20 cellular contexts compared by ENCODE assay signal in genomic region chr1:33373606-33374005, GRCh38. TPM values are rescaled to one million over a fixed set of nuclear protein-coding genes. Genes with fewer than 3 reads are reported as not detected.
A peak's percentile ranks its signal among the peaks of the same experiment; 100 is the strongest.
DNase-seq lines count a peak whose midpoint lies in the region; ATAC-seq and TF ChIP-seq lines count a peak whose summit lies in the region.
"Had no signal": no experiment of that assay in that cellular context is flagged by ENCODE, and none has a peak within 500 bp of the region (broad histone marks: within the 10 kb centered on the region; RNA-seq: fewer than 3 reads in every experiment).

No MANE protein-coding gene starts in this region.

- H3K4me3 ChIP-seq in heart left ventricle = no peak overlapping the region
- no peak overlapping the region for H3K4me3 ChIP-seq in neural progenitor cell
- no peak overlapping the region for H3K4me3 ChIP-seq in skeletal muscle tissue (ENCODE audit: low read length in 3 of 3)

- H3K27me3 ChIP-seq in heart left ventricle = no peaks in the 10 kb centered on the region
- peaks cover 16% of the 10 kb centered on the region for H3K27me3 ChIP-seq in neural progenitor cell
- no peaks in the 10 kb centered on the region for H3K27me3 ChIP-seq in skeletal muscle tissue (ENCODE audit: control insufficient read depth in 3 of 3, insufficient read depth in 3 of 3, low read length in 3 of 3)

- no peak for TF ChIP-seq POLR2A in heart left ventricle (IDR thresholded peaks at IDR 0.05)

- WGBS in heart left ventricle, 4 donors = 76 to 89% (median 79%) methylated on average over 4 of the region's 4 CpGs

- H3F3A ChIP-seq in neural progenitor cell (ENCODE audit: low read depth) = no peaks in the 10 kb centered on the region

- no peak overlapping the region for H3K9ac ChIP-seq in neural progenitor cell
- H3K9ac ChIP-seq in skeletal muscle tissue (ENCODE audit: low read depth in 1 of 3, low read length in 3 of 3) = no peak overlapping the region

- H3K36me3 ChIP-seq in heart left ventricle (peaks cover 0 to 24% (median 11%) of the 10 kb centered on the region in 9 donors), neural progenitor cell (no peaks in the 10 kb centered on the region), skeletal muscle tissue (ENCODE audit: control insufficient read depth in 3 of 3, insufficient read depth in 3 of 3, low read length in 3 of 3) (peaks cover 14 to 17% (median 16%) of the 10 kb centered on the region in 3 donors)

- CTCF ChIA-PET in GM10248 (lab: Yijun Ruan, JAX) = interaction anchor here (1.4 to 6.5 kb wide), 2 partner anchors 76 to 86 kb away, joined by 3 to 51 read pairs; no protein-coding TSS in a partner anchor

- H3K4me1 Mint-ChIP-seq in endothelial cell (ENCODE audit: unreplicated experiment) = peaks cover 14% of the 10 kb centered on the region
- peaks cover 27% of the 10 kb centered on the region for H3K4me1 Mint-ChIP-seq in neural progenitor cell

- H3K9me3 ChIP-seq in heart left ventricle (no peaks in the 10 kb centered on the region), neural progenitor cell (ENCODE audit: low read depth) (no peaks in the 10 kb centered on the region), skeletal muscle tissue (ENCODE audit: control insufficient read depth in 3 of 3, low read length in 3 of 3) (no peaks in the 10 kb centered on the region)

- ATAC-seq in heart left ventricle (no peak), left cardiac atrium (no peak), GM19463 (IDR thresholded peaks at IDR 0.05; ENCODE audit: unreplicated experiment) (no peak), GM18867 (IDR thresholded peaks at IDR 0.05; ENCODE audit: unreplicated experiment) (no peak)
- ATAC-seq: Right ventricle myocardium inferior had no signal

- peak overlapping the region; percentile 10 for H3K4me3 Mint-ChIP-seq in endothelial cell (ENCODE audit: unreplicated experiment)
- no peak overlapping the region for H3K4me3 Mint-ChIP-seq in neural progenitor cell
- H3K4me3 Mint-ChIP-seq: CD8-positive, alpha-beta memory T cell had no signal

- H3K9me3 Mint-ChIP-seq in endothelial cell (ENCODE audit: unreplicated experiment) (no peaks in the 10 kb centered on the region), neural progenitor cell (no peaks in the 10 kb centered on the region)
- H3K9me3 Mint-ChIP-seq: CD8-positive, alpha-beta memory T cell had no signal

- H3K27ac Mint-ChIP-seq in endothelial cell (ENCODE audit: unreplicated experiment) (no peak overlapping the region), neural progenitor cell (peak overlapping the region; percentile 9)

- DNase-seq in heart left ventricle (peak in 1 of 5 donors; percentile 55), left cardiac atrium (no peak), endothelial cell (ENCODE audit: low spot score) (no peak), neural progenitor cell (ENCODE audit: low spot score) (no peak), GM10248 (ENCODE audit: extremely low spot score) (no peak)
- DNase-seq: CD8-positive, alpha-beta memory T cell; MM.1S; NCI-H1048; NCI-H1417 treated with DMSO at 0.1 percent for 48 hours; NCI-H187; NCI-H446 treated with DMSO at 0.1 percent for 48 hours; NCI-H526 treated with DMSO at 0.1 percent for 48 hours had no signal

- no peaks in the 10 kb centered on the region for H3K79me2 ChIP-seq in neural progenitor cell (ENCODE audit: low read depth)

- peaks cover 0 to 52% (median 25%) of the 10 kb centered on the region in 12 donors for H3K4me1 ChIP-seq in heart left ventricle
- peaks cover 7% of the 10 kb centered on the region for H3K4me1 ChIP-seq in neural progenitor cell
- peaks cover 11 to 36% (median 36%) of the 10 kb centered on the region in 3 donors for H3K4me1 ChIP-seq in skeletal muscle tissue (ENCODE audit: control insufficient read depth in 3 of 3, insufficient read depth in 3 of 3, low read length in 3 of 3)

- POLR2A ChIA-PET in GM10248 (lab: Yijun Ruan, JAX) = no interaction called here

- TF ChIP-seq CTCF in heart left ventricle (IDR thresholded peaks at IDR 0.05) (no peak), endothelial cell (IDR thresholded peaks at IDR 0.05; ENCODE audit: unreplicated experiment) (no peak), neural progenitor cell (IDR thresholded peaks at IDR 0.05) (no peak), GM10248 (IDR thresholded peaks at IDR 0.05; ENCODE audit: control extremely low read depth, extremely low read depth, low read depth, missing control alignments) (no peak)

- H3K27ac ChIP-seq in heart left ventricle = peak overlapping the region in 11 of 12 donors; percentile 5 to 84 (median 71)
- H3K27ac ChIP-seq in neural progenitor cell = no peak overlapping the region
- H3K27ac ChIP-seq in skeletal muscle tissue (ENCODE audit: low read depth, low read length) = peak overlapping the region; percentile 85
- H3K27ac ChIP-seq: C4-2B had no signal

- intact Hi-C loops in heart left ventricle (cut with DNase I) (loop anchor here in 5 of 10 donors (2.0 to 10.0 kb wide), 7 partner anchors 84 to 259 kb away; no protein-coding TSS in a partner anchor), left cardiac atrium (cut with DNase I) (loop anchor here (5.0 kb wide), 2 partner anchors 79 to 94 kb away; no protein-coding TSS in a partner anchor)

- H4K20me1 ChIP-seq in neural progenitor cell (ENCODE audit: low read depth) = no peaks in the 10 kb centered on the region

- H2AFZ ChIP-seq in neural progenitor cell (replicated peaks) = no peak overlapping the region

- H3K27me3 Mint-ChIP-seq in endothelial cell (ENCODE audit: unreplicated experiment) (peaks cover 6% of the 10 kb centered on the region), neural progenitor cell (ENCODE audit: insufficient read depth, low read depth) (peaks cover 7% of the 10 kb centered on the region)

- H3K36me3 Mint-ChIP-seq in endothelial cell (ENCODE audit: low read depth, unreplicated experiment) (peaks cover 26% of the 10 kb centered on the region), neural progenitor cell (peaks cover 22% of the 10 kb centered on the region)
- H3K36me3 Mint-ChIP-seq: CD8-positive, alpha-beta memory T cell had no signal

- H3K4me2 ChIP-seq in neural progenitor cell = no peak overlapping the region

RNA-seq across cellular contexts. Expression of gene A3GALT2, which starts 52.7 kb away (rescaled TPM):
- total RNA-seq in heart left ventricle = under 1 TPM in 1 of 9 donors, not detected in 8; 0.40 TPM
- not detected for polyA plus RNA-seq in heart left ventricle
- total RNA-seq in left cardiac atrium = under 1 TPM in 1 of 2 donors, not detected in 1; 0.24 TPM
- total RNA-seq in endothelial cell (ENCODE audit: unreplicated experiment) = not detected
- not detected in 2 replicates for total RNA-seq in neural progenitor cell (ENCODE audit: low replicate concordance)
- total RNA-seq in skeletal muscle tissue = not detected
- total RNA-seq: CD8-positive, alpha-beta memory T cell; Daoy; H4; LHCN-M2; Right ventricle myocardium inferior had no signal
- polyA plus RNA-seq: CD8-positive, alpha-beta memory T cell had no signal

RNA-seq across cellular contexts. Expression of gene PHC2, which starts 57.3 kb away (rescaled TPM):
- total RNA-seq in heart left ventricle (100 to 1,000 TPM in 4 of 9 donors, 10 to 100 TPM in 5; 86.5 to 194 (median 99.4) TPM), left cardiac atrium (100 to 1,000 TPM in 1 of 2 donors, 10 to 100 TPM in 1; 75.0 to 139 TPM), endothelial cell (ENCODE audit: unreplicated experiment) (177 TPM), neural progenitor cell (ENCODE audit: low replicate concordance) (65.0 and 108 TPM in 2 replicates), skeletal muscle tissue (31.3 TPM)
- polyA plus RNA-seq in heart left ventricle = 100 to 1,000 TPM in 1 of 2 donors, 10 to 100 TPM in 1; 79.7 to 118 TPM
